In the genomic region with DNA sequence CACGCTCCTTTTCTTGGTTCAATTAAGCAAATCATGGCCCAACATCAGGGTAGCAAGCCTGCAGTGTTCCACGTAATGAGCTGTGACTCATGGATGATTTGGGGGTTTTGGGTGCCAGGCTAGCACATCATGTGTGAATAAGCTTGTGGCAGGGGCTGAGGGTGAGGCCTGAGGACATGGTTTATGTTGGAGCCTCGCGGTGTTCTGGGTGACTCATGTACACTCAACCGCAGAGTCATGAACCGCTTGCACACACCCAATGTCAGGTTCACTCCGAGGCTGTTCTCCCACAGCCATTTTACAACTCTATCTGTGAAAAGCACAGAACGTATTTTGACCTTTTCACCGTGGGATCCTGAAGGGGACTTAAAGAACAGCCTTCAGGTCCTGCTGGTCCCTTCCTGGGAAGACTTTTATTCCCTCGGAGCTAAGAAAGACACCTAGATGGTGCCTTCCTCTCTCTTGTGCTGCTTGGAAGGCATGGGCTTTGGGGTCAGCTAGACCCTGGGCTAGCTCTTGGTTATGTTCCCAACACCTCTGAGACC, we compare ENCODE assay signal across 9 cellular contexts.
DNase-seq lines count a peak whose midpoint lies in the region; ATAC-seq and TF ChIP-seq lines count a peak whose summit lies in the region.
"Had no signal": no experiment of that assay in that cellular context is flagged by ENCODE, and none has a peak within 500 bp of the region (broad histone marks: within the 10 kb centered on the region; RNA-seq: fewer than 3 reads in every experiment).

No MANE protein-coding gene starts in this region.

- no peak overlapping the region for H3K4me3 Mint-ChIP-seq in activated T-helper 1 cell treated with anti-CD3 and anti-CD28 coated beads, Interleukin-12 subunit alpha, Interleukin-12 subunit beta, Interleukin-2, Interleukin-4 antibody, amounts not matched to agents 30 ng/mL and 10 ng/mL and 1 ng/mL, durations not matched to agents 14 hours and 24 hours and 36 hours

- no peaks in the 10 kb centered on the region for H3K27me3 ChIP-seq in right atrium auricular region
- H3K27me3 ChIP-seq: BLaER1 had no signal

- H3K27me3 Mint-ChIP-seq in activated T-helper 1 cell treated with anti-CD3 and anti-CD28 coated beads, Interleukin-12 subunit alpha, Interleukin-12 subunit beta, Interleukin-2, Interleukin-4 antibody, amounts not matched to agents 30 ng/mL and 10 ng/mL and 1 ng/mL, durations not matched to agents 14 hours and 24 hours and 36 hours (ENCODE audit: insufficient read depth): peaks cover 2% of the 10 kb centered on the region

- DNase-seq in activated T-helper 1 cell treated with Interleukin-2 at 50 U/mL for 16 hours (ENCODE audit: low read depth) (peak; percentile 8), right atrium auricular region (ENCODE audit: low spot score) (peak; percentile 73), GM19238 (ENCODE audit: insufficient read length, low spot score) (no peak), OCI-M2 (lab: John Stamatoyannopoulos, UW; ENCODE audit: unreplicated experiment) (no peak)
- no peak for DNase-seq in activated T-helper 1 cell treated with anti-CD3 and anti-CD28 coated beads, Interleukin-12 subunit alpha, Interleukin-12 subunit beta, Interleukin-2, Interleukin-4 antibody, amounts not matched to agents 30 ng/mL and 10 ng/mL and 1 ng/mL, durations not matched to agents 14 hours and 24 hours and 36 hours (ENCODE audit: low spot score)
- DNase-seq in activated CD8-positive, alpha-beta memory T cell treated with anti-CD3 and anti-CD28 coated beads for 4 hours (ENCODE audit: low read depth in 2 of 2): peak; percentile 43 to 47
- peak; percentile 41 for DNase-seq in stimulated activated naive CD8-positive, alpha-beta T cell treated with anti-CD3 and anti-CD28 coated beads, Interleukin-15, Interleukin-2, amounts not matched to agents 100 U/mL and 50 U/mL, for 24 hours

- H3K4me1 ChIP-seq in right atrium auricular region: no peaks in the 10 kb centered on the region

- no peak for TF ChIP-seq CTCF in right atrium auricular region (IDR thresholded peaks at IDR 0.05)

- intact Hi-C loops in activated T-helper 1 cell treated with anti-CD3 and anti-CD28 coated beads, Interleukin-12 subunit alpha, Interleukin-12 subunit beta, Interleukin-2, Interleukin-4 antibody, amounts not matched to agents 30 ng/mL and 10 ng/mL and 1 ng/mL, durations not matched to agents 14 hours and 24 hours and 36 hours (cut with micrococcal nuclease): no loop called here

- peak; percentile 97 for ATAC-seq in stimulated activated naive CD8-positive, alpha-beta T cell treated with anti-CD3 and anti-CD28 coated beads, Interleukin-15, Interleukin-2, amounts not matched to agents 100 U/mL and 50 U/mL, for 24 hours
- ATAC-seq in GM21825 (IDR thresholded peaks at IDR 0.05; ENCODE audit: unreplicated experiment): no peak

- no peaks in the 10 kb centered on the region for H3K36me3 ChIP-seq in right atrium auricular region
- H3K36me3 ChIP-seq: BLaER1 had no signal

- H3K4me1 Mint-ChIP-seq in activated T-helper 1 cell treated with anti-CD3 and anti-CD28 coated beads, Interleukin-12 subunit alpha, Interleukin-12 subunit beta, Interleukin-2, Interleukin-4 antibody, amounts not matched to agents 30 ng/mL and 10 ng/mL and 1 ng/mL, durations not matched to agents 14 hours and 24 hours and 36 hours (ENCODE audit: low read depth): no peaks in the 10 kb centered on the region

- H3K9me3 Mint-ChIP-seq in activated T-helper 1 cell treated with anti-CD3 and anti-CD28 coated beads, Interleukin-12 subunit alpha, Interleukin-12 subunit beta, Interleukin-2, Interleukin-4 antibody, amounts not matched to agents 30 ng/mL and 10 ng/mL and 1 ng/mL, durations not matched to agents 14 hours and 24 hours and 36 hours: no peaks in the 10 kb centered on the region

- peak overlapping the region in 1 of 2 donors; percentile 18 for H3K27ac ChIP-seq in right atrium auricular region
- H3K27ac ChIP-seq: BLaER1 had no signal

- no peak overlapping the region for H3K27ac Mint-ChIP-seq in activated T-helper 1 cell treated with anti-CD3 and anti-CD28 coated beads, Interleukin-12 subunit alpha, Interleukin-12 subunit beta, Interleukin-2, Interleukin-4 antibody, amounts not matched to agents 30 ng/mL and 10 ng/mL and 1 ng/mL, durations not matched to agents 14 hours and 24 hours and 36 hours

- no peaks in the 10 kb centered on the region for H3K36me3 Mint-ChIP-seq in activated T-helper 1 cell treated with anti-CD3 and anti-CD28 coated beads, Interleukin-12 subunit alpha, Interleukin-12 subunit beta, Interleukin-2, Interleukin-4 antibody, amounts not matched to agents 30 ng/mL and 10 ng/mL and 1 ng/mL, durations not matched to agents 14 hours and 24 hours and 36 hours (ENCODE audit: low read depth)

- H3K4me3 ChIP-seq in right atrium auricular region: no peak overlapping the region
- H3K4me3 ChIP-seq: BLaER1 had no signal

- no peaks in the 10 kb centered on the region for H3K9me3 ChIP-seq in right atrium auricular region
- H3K9me3 ChIP-seq: BLaER1 had no signal

Comparison
In these comparisons a context has a peak if more than half of its experiments do, and no peak if none do; other contexts are left out.
1. DNase-seq: peak in activated T-helper 1 cell treated with Interleukin-2 at 50 U/mL for 16 hours (single experiment), activated CD8-positive, alpha-beta memory T cell treated with anti-CD3 and anti-CD28 coated beads for 4 hours (2 of 2), right atrium auricular region (single experiment) and stimulated activated naive CD8-positive, alpha-beta T cell treated with anti-CD3 and anti-CD28 coated beads, Interleukin-15, Interleukin-2, amounts not matched to agents 100 U/mL and 50 U/mL, for 24 hours (single experiment); none in activated T-helper 1 cell treated with anti-CD3 and anti-CD28 coated beads, Interleukin-12 subunit alpha, Interleukin-12 subunit beta, Interleukin-2, Interleukin-4 antibody, amounts not matched to agents 30 ng/mL and 10 ng/mL and 1 ng/mL, durations not matched to agents 14 hours and 24 hours and 36 hours (single experiment), GM19238 (single experiment) and OCI-M2 (single experiment).